Comparison of ENCODE assay signal across 30 cellular contexts in genomic region chr12:21324551-21324950, GRCh38. TPM values are rescaled to one million over a fixed set of nuclear protein-coding genes. Genes with fewer than 3 reads are reported as not detected.
DNase-seq lines count a peak whose midpoint lies in the region; ATAC-seq, FAIRE-seq and TF ChIP-seq lines count a peak whose summit lies in the region.
"Had no signal": no experiment of that assay in that cellular context is flagged by ENCODE, and none has a peak within 500 bp of the region (broad histone marks: within the 10 kb centered on the region; RNA-seq: fewer than 3 reads in every experiment).

No MANE protein-coding gene starts in this region.

- H3K4me3 ChIP-seq in H1 (ENCODE audit: extremely low read depth in 1 of 4, insufficient read depth in 2 of 4, low read depth in 3 of 4, low read length in 4 of 4) (peak overlapping the region in 1 of 4 experiments; percentile 25; a peak in 1 of 8 replicates), prostate gland (no peak overlapping the region), mucosa of descending colon (no peak overlapping the region)
- H3K4me3 ChIP-seq: left lung, skin epidermis, transverse colon had no signal

- H2AK5ac ChIP-seq in H1 (ENCODE audit: low read depth, low read length): no peak overlapping the region

- H3K9me3 ChIP-seq in H1 (ENCODE audit: insufficient read depth in 2 of 2, low read depth in 1 of 2, low read length in 1 of 2) (peaks cover 35 to 42% of the 10 kb centered on the region in 2 experiments), prostate gland (no peaks in the 10 kb centered on the region), mucosa of descending colon (peaks cover 12% of the 10 kb centered on the region)
- H3K9me3 ChIP-seq: transverse colon had no signal

- no peak overlapping the region for H2AFZ ChIP-seq in H1 (ENCODE audit: low read length)

- H3K4me2 ChIP-seq in H1 (ENCODE audit: insufficient read depth in 1 of 2, low read depth in 2 of 2, low read length in 2 of 2): peak overlapping the region; percentile 41 to 46; a peak in 3 of 4 replicates

- no peak overlapping the region for H3K9ac ChIP-seq in H1 (replicated peaks in 1 of 4; ENCODE audit: extremely low read depth in 1 of 4, low read depth in 3 of 4, low read length in 3 of 4)

- H3K79me1 ChIP-seq in H1 (ENCODE audit: low read depth, low read length): no peaks in the 10 kb centered on the region

- H3K4me1 ChIP-seq in H1 (replicated peaks in 1 of 4; ENCODE audit: control insufficient read depth in 3 of 4, insufficient read depth in 4 of 4, low read length in 3 of 4): peaks cover 0 to 9% (median 4%) of the 10 kb centered on the region in 4 experiments; a peak in 3 of 7 replicates
- H3K4me1 ChIP-seq in prostate gland (replicated peaks): no peaks in the 10 kb centered on the region
- no peaks in the 10 kb centered on the region for H3K4me1 ChIP-seq in mucosa of descending colon (ENCODE audit: low read depth)
- H3K4me1 ChIP-seq: left lung, transverse colon had no signal

- TF ChIP-seq CTCF in H1 (IDR thresholded peaks at IDR 0.05; ENCODE audit: control extremely low read depth in 1 of 3, insufficient read depth in 1 of 3, low read depth in 1 of 3, low read length in 3 of 3) (no peak), prostate gland (IDR thresholded peaks at IDR 0.05) (no peak), mucosa of descending colon (IDR thresholded peaks at IDR 0.05) (no peak)

- no peaks in the 10 kb centered on the region for H4K20me1 ChIP-seq in H1 (replicated peaks in 1 of 2; ENCODE audit: control insufficient read depth in 1 of 2, insufficient read depth in 2 of 2, low read length in 2 of 2)

- H3K27me3 ChIP-seq in H1 (replicated peaks in 1 of 4; ENCODE audit: control insufficient read depth in 3 of 4, extremely low read depth in 1 of 4, insufficient read depth in 3 of 4, low read length in 3 of 4): no peaks in the 10 kb centered on the region
- H3K27me3 ChIP-seq in prostate gland (replicated peaks; ENCODE audit: insufficient read depth): no peaks in the 10 kb centered on the region
- H3K27me3 ChIP-seq: brain microvascular endothelial cell, left lung, transverse colon had no signal

- peak overlapping the region; percentile 50; the same call in 1 of the 2 replicates for H3K27ac ChIP-seq in H1 (ENCODE audit: low read depth, low read length)
- H3K27ac ChIP-seq in temporal lobe (ENCODE audit: low read depth, low read length): peak overlapping the region; percentile 97
- H3K27ac ChIP-seq in prostate gland: no peak overlapping the region
- H3K27ac ChIP-seq: brain microvascular endothelial cell, left lung, skin epidermis, transverse colon, WERI-Rb-1 had no signal

- peak overlapping the region; percentile 75 for H4K5ac ChIP-seq in H1 (ENCODE audit: insufficient read length, low read depth, low read length)

- intact Hi-C loops in prostate gland (cut with DNase I): no loop called here
- intact Hi-C loops in mucosa of descending colon (cut with DNase I, micrococcal nuclease): no loop called here

- H4K8ac ChIP-seq in H1 (ENCODE audit: extremely low read depth, insufficient read depth, low read length): no peak overlapping the region

- no peak overlapping the region for H2BK15ac ChIP-seq in H1 (ENCODE audit: low read length)

- no peak for TF ChIP-seq POLR2A in H1 (IDR thresholded peaks at IDR 0.05; ENCODE audit: control extremely low read depth in 1 of 2, low read depth in 2 of 2, low read length in 2 of 2)
- no peak for TF ChIP-seq POLR2A in prostate gland (IDR thresholded peaks at IDR 0.05)

- H3K23ac ChIP-seq in H1 (ENCODE audit: insufficient read length): no peak overlapping the region

- H3K14ac ChIP-seq in H1 (ENCODE audit: insufficient read length): no peak overlapping the region

- no peak overlapping the region for H3K4ac ChIP-seq in H1 (replicated peaks; ENCODE audit: insufficient read length, low read depth, low read length)

- no peak overlapping the region for H3K56ac ChIP-seq in H1 (replicated peaks; ENCODE audit: insufficient read length, low read depth, low read length)

- H2BK120ac ChIP-seq in H1 (replicated peaks; ENCODE audit: low read depth, low read length): no peak overlapping the region

- H3K79me2 ChIP-seq in H1 (ENCODE audit: control insufficient read depth in 1 of 2, insufficient read depth in 2 of 2, low read length in 2 of 2): no peaks in the 10 kb centered on the region

- no peak overlapping the region; the same call in 1 of the 2 replicates for H2BK12ac ChIP-seq in H1 (ENCODE audit: low read depth, low read length)

- no peaks in the 10 kb centered on the region; the same call in 1 of the 2 replicates for H3K23me2 ChIP-seq in H1 (ENCODE audit: low read depth, low read length)

- DNase-seq in NCI-H748 (lab: John Stamatoyannopoulos, UW; ENCODE audit: unreplicated experiment) (peak; percentile 3), NCI-H748 treated with DMSO at 0.1 percent for 48 hours (lab: John Stamatoyannopoulos, UW) (no peak), H1 (ENCODE audit: low read depth in 1 of 2, low spot score in 2 of 2) (peak in 1 of 2 experiments; percentile 21), inferior parietal cortex (ENCODE audit: extremely low spot score) (peak; percentile 77), prostate gland (ENCODE audit: low spot score) (no peak), mucosa of descending colon (no peak), NCI-H2196 treated with DMSO at 0.1 percent for 48 hours (lab: John Stamatoyannopoulos, UW; ENCODE audit: unreplicated experiment) (no peak)
- DNase-seq: 8988T; activated CD4-positive, alpha-beta T cell treated with anti-CD3 and anti-CD28 coated beads, Interleukin-2, amount 10 ng/mL, durations not matched to agents 7 days and 5 days; activated T-cell treated with anti-CD3 and anti-CD28 coated beads, Interleukin-2, amount 50 U/mL, for 48 hours; brain microvascular endothelial cell; CD4-positive, alpha-beta T cell; effector CD8-positive, alpha-beta T cell; erythroblast; left lung; naive thymus-derived CD8-positive, alpha-beta T cell; NCI-H1436 treated with DMSO at 0.1 percent for 48 hours; retina; SIG-M5; stimulated activated naive CD8-positive, alpha-beta T cell treated with anti-CD3 and anti-CD28 coated beads, Interleukin-15, amount 100 ng/mL, for 72 hours; SW 1271; T1000; transverse colon; WERI-Rb-1 had no signal

- no peak overlapping the region; the same call in 1 of the 2 replicates for H3K18ac ChIP-seq in H1 (ENCODE audit: extremely low read depth, low read length)

- no peak overlapping the region for H2BK20ac ChIP-seq in H1 (ENCODE audit: low read length)

- FAIRE-seq in H1 (lab: Jason Lieb, UNC): peak; percentile 96
- FAIRE-seq: H54, RCC 7860 had no signal

- CTCF ChIA-PET in H1 (lab: Charles Lee; ENCODE audit: partially characterized antibody): interaction anchor here (0.8 to 2.3 kb wide), 3 partner anchors 11 to 126 kb away, joined by 3 to 8 read pairs (median 7); partner anchors contain the start of gene PYROXD1

- no peak for ATAC-seq in mucosa of descending colon
- ATAC-seq: left lung; naive thymus-derived CD8-positive, alpha-beta T cell; stimulated activated naive CD8-positive, alpha-beta T cell treated with anti-CD3 and anti-CD28 coated beads, Interleukin-15, amount 100 ng/mL, for 72 hours had no signal

- TF ChIP-seq RAD21 in H1 (IDR thresholded peaks at IDR 0.05 in 1 of 2, conservative IDR thresholded peaks at IDR 0.05 in 1 of 2; ENCODE audit: low read depth in 2 of 2, low read length in 2 of 2): no peak

- peak overlapping the region; percentile 90; the same call in 1 of the 2 replicates for H2BK5ac ChIP-seq in H1 (ENCODE audit: low read depth, low read length)

- no peak for TF ChIP-seq EP300 in H1 (IDR thresholded peaks at IDR 0.05; ENCODE audit: borderline replicate concordance in 1 of 2, low read depth in 2 of 2, low read length in 2 of 2)

- H3K36me3 ChIP-seq in H1 (ENCODE audit: control insufficient read depth in 2 of 4, insufficient read depth in 4 of 4, low read length in 3 of 4) (peaks cover 0 to 21% (median 0%) of the 10 kb centered on the region in 4 experiments; a peak in 2 of 8 replicates), prostate gland (no peaks in the 10 kb centered on the region), mucosa of descending colon (ENCODE audit: low read depth) (no peaks in the 10 kb centered on the region)
- H3K36me3 ChIP-seq: brain microvascular endothelial cell, left lung, transverse colon, WERI-Rb-1 had no signal

- H4K91ac ChIP-seq in H1 (replicated peaks; ENCODE audit: insufficient read length, low read length): no peak overlapping the region

- POLR2A ChIA-PET in H1 (lab: Charles Lee; ENCODE audit: partially characterized antibody): interaction anchor here (0.6 to 2.0 kb wide), 6 partner anchors 10 to 113 kb away, joined by 3 to 7 read pairs (median 3); partner anchors contain the start of genes PYROXD1 and SLCO1A2

- WGBS in H1 (ENCODE audit: extremely low coverage in 1 of 2, insufficient coverage in 1 of 2, insufficient read length in 1 of 2, insufficient replicate concordance in 2 of 2, low coverage in 1 of 2, low lambda C conversion rate in 2 of 2, missing lambda C conversion rate in 1 of 2), 2 experiments: 4% methylated on average over 1 of the region's 1 CpG; no CpG with 5 or more reads in 1 of the 2 experiments
- 30% methylated on average over 1 of the region's 1 CpG for WGBS in prostate gland

TF ChIP-seq in H1, 55 proteins besides CTCF, POLR2A, EP300 and RAD21 (continues in another document):
- TF ChIP-seq CBX5 (IDR thresholded peaks at IDR 0.05; ENCODE audit: low read depth, low read length): no peak

RNA-seq across cellular contexts. Expression of gene SLCO1A2, which starts 10.2 kb away (rescaled TPM):
- total RNA-seq in H1 (2021; fragmentation: NEBNext Ultra II Directional; extraction: Animal tissue kit (Norgen Biotek cat#: 25700)): 4.4 and 5.1 TPM in 2 replicates
- polyA plus RNA-seq in H1 (2011; rRNA removed): 2.9 and 6.7 TPM in 2 replicates
- 2.6 TPM for polyA plus RNA-seq in H1 (2011; cell fraction: cytosol; rRNA removed)
- polyA plus RNA-seq in H1 (2011; cell fraction: nucleus; rRNA removed): 19.5 TPM
- 1.3 to 2.1 TPM (median 1.8 TPM) in 4 replicates for polyA plus RNA-seq in H1 (2012, experiment 1 of 2)
- polyA plus RNA-seq in H1 (2012, experiment 2 of 2): 0.45 TPM
- polyA plus RNA-seq in H1 (2013, experiment 1 of 2): 3.8 TPM
- 2.7 TPM for polyA plus RNA-seq in H1 (2013, experiment 2 of 2)
- 18.2 and 24.4 TPM in 2 replicates for polyA minus RNA-seq in H1 (2011; rRNA and poly(A)+ RNA removed)
- 10.7 TPM for polyA minus RNA-seq in H1 (2011; cell fraction: cytosol; rRNA and poly(A)+ RNA removed)
- 58.2 TPM for polyA minus RNA-seq in H1 (2011; cell fraction: nucleus; rRNA and poly(A)+ RNA removed)
- 11.1 TPM for total RNA-seq in temporal lobe
- total RNA-seq in prostate gland: 1 to 10 TPM; 1.9 to 2.3 TPM
- total RNA-seq in mucosa of descending colon: not detected
- total RNA-seq: activated CD4-positive, alpha-beta T cell treated with anti-CD3 and anti-CD28 coated beads, Interleukin-2, amount 10 ng/mL, durations not matched to agents 7 days and 5 days; CD4-positive, alpha-beta T cell; HT1080; osteoblast; transverse colon had no signal

RNA-seq across cellular contexts. Expression of gene IAPP, which starts 48.2 kb away (rescaled TPM):
- not detected in 2 replicates for total RNA-seq in H1 (2021; fragmentation: NEBNext Ultra II Directional; extraction: Animal tissue kit (Norgen Biotek cat#: 25700))
- not detected in 2 replicates for polyA plus RNA-seq in H1 (2011; rRNA removed)
- polyA plus RNA-seq in H1 (2011; cell fraction: cytosol; rRNA removed): 0.10 TPM
- polyA plus RNA-seq in H1 (2011; cell fraction: nucleus; rRNA removed): not detected
- polyA plus RNA-seq in H1 (2012, experiment 1 of 2): not detected in 4 replicates
- polyA plus RNA-seq in H1 (2012, experiment 2 of 2): not detected
- 0.10 TPM for polyA plus RNA-seq in H1 (2013, experiment 1 of 2)
- 0.02 TPM for polyA plus RNA-seq in H1 (2013, experiment 2 of 2)
- 2.6 TPM in 1 of 2 replicates, not detected in the other for polyA minus RNA-seq in H1 (2011; rRNA and poly(A)+ RNA removed)
- not detected for polyA minus RNA-seq in H1 (2011; cell fraction: cytosol; rRNA and poly(A)+ RNA removed)
- polyA minus RNA-seq in H1 (2011; cell fraction: nucleus; rRNA and poly(A)+ RNA removed): not detected
- total RNA-seq in temporal lobe: under 0.01 TPM
- total RNA-seq in prostate gland: not detected
- total RNA-seq in mucosa of descending colon: not detected
- total RNA-seq: activated CD4-positive, alpha-beta T cell treated with anti-CD3 and anti-CD28 coated beads, Interleukin-2, amount 10 ng/mL, durations not matched to agents 7 days and 5 days; CD4-positive, alpha-beta T cell; HT1080; left lung; naive thymus-derived CD8-positive, alpha-beta T cell; osteoblast; transverse colon had no signal
- polyA plus RNA-seq: naive thymus-derived CD8-positive, alpha-beta T cell had no signal

Comparison
In these comparisons a context has a peak if more than half of its experiments do, and no peak if none do; other contexts are left out.
1. DNase-seq: peak in NCI-H748 (single experiment) and inferior parietal cortex (single experiment); none in NCI-H748 treated with DMSO at 0.1 percent for 48 hours (single experiment), prostate gland (single experiment), mucosa of descending colon (0 of 3) and NCI-H2196 treated with DMSO at 0.1 percent for 48 hours (single experiment).
2. H3K27ac ChIP-seq: peak in H1 (single experiment) and temporal lobe (single experiment); none in prostate gland (0 of 2).